Comparison of ENCODE assay signal across 26 cellular contexts in genomic region chr2:209277444-209277843, GRCh38.
"Had no signal": no experiment of that assay in that cellular context is flagged by ENCODE, and none has a peak within 500 bp of the region (broad histone marks: within the 10 kb centered on the region; RNA-seq: fewer than 3 reads in every experiment).

No MANE protein-coding gene starts in this region.

- H3K36me3 Mint-ChIP-seq: neural progenitor cell; stimulated activated naive B cell treated with anti-CD40 and anti-IgM and Interleukin-4, amounts not matched to agents 10 μg/mL and 1 μg/mL and 100 μg/mL, for 72 hours had no signal

- ATAC-seq: left colon; left lung; lower lobe of right lung; naive thymus-derived CD8-positive, alpha-beta T cell; right lobe of liver; stimulated activated naive B cell treated with anti-CD40 and anti-IgM and Interleukin-4, amounts not matched to agents 10 μg/mL and 1 μg/mL and 100 μg/mL, for 72 hours; stimulated activated naive CD8-positive, alpha-beta T cell treated with anti-CD3 and anti-CD28 coated beads, Interleukin-15, Interleukin-2, amounts not matched to agents 100 U/mL and 50 U/mL, for 24 hours; upper lobe of right lung had no signal

- H3K27ac Mint-ChIP-seq: immature natural killer cell; naive thymus-derived CD8-positive, alpha-beta T cell; nephron progenitor cell; neural progenitor cell; stimulated activated naive B cell treated with anti-CD40 and anti-IgM and Interleukin-4, amounts not matched to agents 10 μg/mL and 1 μg/mL and 100 μg/mL, for 72 hours had no signal

- H3K4me3 ChIP-seq: left lung, lower lobe of right lung, neural progenitor cell, right atrium auricular region, right lobe of liver, smooth muscle cell, stomach, testis, thyroid gland, transverse colon, upper lobe of right lung had no signal

- H3K27ac ChIP-seq: left lung, lower lobe of right lung, neural progenitor cell, neutrophil, parathyroid adenoma, right atrium auricular region, right lobe of liver, stomach, testis, thyroid gland, transverse colon, upper lobe of right lung had no signal

- DNase-seq: hypothalamus; immature natural killer cell; kidney; left colon; left lung; lower lobe of right lung; mammary epithelial cell; mesenchymal stem cell; naive thymus-derived CD8-positive, alpha-beta T cell; nephron progenitor cell; occipital lobe; right lobe of liver; stimulated activated CD4-positive, alpha-beta T cell treated with anti-CD3 and anti-CD28 coated beads, Interleukin-1b, Interleukin-23, amount 100 ng/mL, for 48 hours; stimulated activated CD4-positive, alpha-beta T cell treated with anti-CD3 and anti-CD28 coated beads, Interleukin-2, amount 100 ng/mL, for 48 hours; stimulated activated naive B cell treated with anti-CD40 and anti-IgM and Interleukin-4, amounts not matched to agents 10 μg/mL and 1 μg/mL and 100 μg/mL, for 72 hours; stimulated activated naive CD8-positive, alpha-beta T cell treated with anti-CD3 and anti-CD28 coated beads, Interleukin-15, Interleukin-2, amounts not matched to agents 100 U/mL and 50 U/mL, for 24 hours; stomach; testis; thyroid gland; transverse colon; upper lobe of right lung had no signal

- H2AFZ ChIP-seq: neural progenitor cell, parathyroid adenoma had no signal

- H3K36me3 ChIP-seq: left lung, lower lobe of right lung, neural progenitor cell, neutrophil, right atrium auricular region, right lobe of liver, stomach, thyroid gland, transverse colon, upper lobe of right lung had no signal

- H3K27me3 Mint-ChIP-seq: naive thymus-derived CD8-positive, alpha-beta T cell; stimulated activated naive B cell treated with anti-CD40 and anti-IgM and Interleukin-4, amounts not matched to agents 10 μg/mL and 1 μg/mL and 100 μg/mL, for 72 hours had no signal

- H3K9me3 Mint-ChIP-seq: nephron progenitor cell, neural progenitor cell had no signal

- H3K4me1 ChIP-seq: left lung, lower lobe of right lung, neural progenitor cell, parathyroid adenoma, right atrium auricular region, right lobe of liver, stomach, testis, thyroid gland, transverse colon, upper lobe of right lung had no signal

- H3K4me2 ChIP-seq: neural progenitor cell, smooth muscle cell had no signal

- H3K9ac ChIP-seq: neural progenitor cell, parathyroid adenoma had no signal

- H3K4me1 Mint-ChIP-seq: immature natural killer cell; naive thymus-derived CD8-positive, alpha-beta T cell; neural progenitor cell; stimulated activated naive B cell treated with anti-CD40 and anti-IgM and Interleukin-4, amounts not matched to agents 10 μg/mL and 1 μg/mL and 100 μg/mL, for 72 hours had no signal

- H3K4me3 Mint-ChIP-seq: immature natural killer cell; naive thymus-derived CD8-positive, alpha-beta T cell; nephron progenitor cell; neural progenitor cell; stimulated activated naive B cell treated with anti-CD40 and anti-IgM and Interleukin-4, amounts not matched to agents 10 μg/mL and 1 μg/mL and 100 μg/mL, for 72 hours had no signal

- H3K79me2 ChIP-seq: parathyroid adenoma had no signal

- H3K9me3 ChIP-seq: lower lobe of right lung, neutrophil, right atrium auricular region, right lobe of liver, stomach, testis, thyroid gland, transverse colon, upper lobe of right lung had no signal

- H3K27me3 ChIP-seq: left lung, neural progenitor cell, neutrophil, right atrium auricular region, right lobe of liver, stomach, testis, thyroid gland, transverse colon, upper lobe of right lung had no signal
